ENCODE assay signal across 24 cellular contexts in the genomic region with DNA sequence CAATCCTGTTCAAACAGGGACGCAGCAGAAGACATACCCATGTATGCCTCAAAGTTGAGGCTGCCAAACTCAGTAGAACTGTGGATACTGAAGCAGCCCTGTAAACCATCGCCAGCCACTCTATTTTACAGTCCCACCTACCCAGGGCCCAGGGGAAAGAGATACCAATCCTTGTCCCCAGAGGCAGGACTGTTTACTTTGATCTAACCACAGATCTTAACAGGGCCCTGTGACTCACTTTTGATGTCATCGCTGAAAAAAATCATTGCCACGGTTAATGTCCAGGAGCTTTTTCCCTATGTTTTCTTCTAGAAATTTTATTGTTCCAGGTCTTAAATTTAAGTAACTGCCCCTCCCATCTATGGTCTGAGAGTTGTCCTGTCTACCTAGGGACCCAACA.
"Had no signal": no experiment of that assay in that cellular context is flagged by ENCODE, and none has a peak within 500 bp of the region (broad histone marks: within the 10 kb centered on the region; RNA-seq: fewer than 3 reads in every experiment).

No MANE protein-coding gene starts in this region.

- DNase-seq: activated B cell treated with CpG ODN at 0.5 μM for 24 hours; activated CD4-positive, alpha-beta T cell treated with anti-CD3 and anti-CD28 coated beads for 36 hours; activated CD4-positive, alpha-beta T cell treated with anti-CD3 and anti-CD28 coated beads, Interleukin-2, amount 50 U/mL, for 4 hours; activated CD8-positive, alpha-beta memory T cell treated with anti-CD3 and anti-CD28 coated beads for 24 hours; activated CD8-positive, alpha-beta memory T cell treated with anti-CD3 and anti-CD28 coated beads, Interleukin-2, amount 50 U/mL, for 4 hours; activated naive CD4-positive, alpha-beta T cell treated with Interleukin-2 at 50 U/mL for 16 hours; activated naive CD8-positive, alpha-beta T cell treated with anti-CD3 and anti-CD28 coated beads for 36 hours; activated T-cell treated with anti-CD3 and anti-CD28 coated beads, Interleukin-2, amount 50 U/mL, for 24 hours; colonic mucosa; dorsolateral prefrontal cortex; gastrocnemius medialis; head of caudate nucleus; left cardiac atrium; mucosa of descending colon; nephron progenitor cell; psoas muscle; stimulated activated CD4-positive, alpha-beta T cell treated with anti-CD3 and anti-CD28 coated beads, Interleukin-12 subunit alpha, Interleukin-12 subunit beta, amount 100 ng/mL, for 4 hours; stimulated activated naive CD8-positive, alpha-beta T cell treated with anti-CD3 and anti-CD28 coated beads, Interleukin-15, amount 100 ng/mL, for 72 hours; T-helper 9 cell; tibial artery had no signal

- H3K36me3 ChIP-seq: breast epithelium, colonic mucosa, esophagus muscularis mucosa, gastrocnemius medialis, pancreas, right atrium auricular region, tibial artery had no signal

- H3K4me1 ChIP-seq: breast epithelium, colonic mucosa, esophagus muscularis mucosa, gastrocnemius medialis, pancreas, psoas muscle, right atrium auricular region, tibial artery had no signal

- ATAC-seq: activated CD4-positive, alpha-beta T cell treated with anti-CD3 and anti-CD28 coated beads for 36 hours; gastrocnemius medialis; left cardiac atrium; mucosa of descending colon; pancreas; psoas muscle; stimulated activated naive CD8-positive, alpha-beta T cell treated with anti-CD3 and anti-CD28 coated beads, Interleukin-15, amount 100 ng/mL, for 72 hours had no signal

- H3K9me3 ChIP-seq: breast epithelium, colonic mucosa, esophagus muscularis mucosa, gastrocnemius medialis, mucosa of descending colon, pancreas, psoas muscle, right atrium auricular region, tibial artery had no signal

- H3K4me3 ChIP-seq: breast epithelium, colonic mucosa, dorsolateral prefrontal cortex, esophagus muscularis mucosa, gastrocnemius medialis, mucosa of descending colon, pancreas, psoas muscle, right atrium auricular region, tibial artery had no signal

- H3K27ac ChIP-seq: breast epithelium, colonic mucosa, dorsolateral prefrontal cortex, esophagus muscularis mucosa, gastrocnemius medialis, pancreas, psoas muscle, right atrium auricular region, tibial artery had no signal

- H3K27me3 ChIP-seq: breast epithelium, colonic mucosa, dorsolateral prefrontal cortex, esophagus muscularis mucosa, gastrocnemius medialis, pancreas, right atrium auricular region, tibial artery had no signal
